Comparison of ENCODE assay signal across 16 cellular contexts in genomic region chr7:2224491-2224928, GRCh38.
"Had no signal": no experiment of that assay in that cellular context is flagged by ENCODE, and none has a peak within 500 bp of the region (broad histone marks: within the 10 kb centered on the region; RNA-seq: fewer than 3 reads in every experiment).

No MANE protein-coding gene starts in this region.

- ATAC-seq: activated CD8-positive, alpha-beta memory T cell treated with anti-CD3 and anti-CD28 coated beads, Interleukin-2, amount 10 ng/mL, durations not matched to agents 7 days and 5 days had no signal

- H3K4me2 ChIP-seq: hepatocyte had no signal

- H3K27me3 ChIP-seq: hepatocyte, neutrophil, sigmoid colon, transverse colon had no signal

- H3K27ac ChIP-seq: hepatocyte, neutrophil, sigmoid colon, transverse colon had no signal

- H3K4me1 ChIP-seq: sigmoid colon, transverse colon had no signal

- DNase-seq: activated CD4-positive, alpha-beta T cell treated with anti-CD3 and anti-CD28 coated beads, Interleukin-2, amount 50 U/mL, for 48 hours; activated CD4-positive, CD25-positive, alpha-beta regulatory T cell treated with anti-CD3 and anti-CD28 coated beads, Interleukin-2, amount 50 U/mL, for 72 hours; activated CD8-positive, alpha-beta memory T cell treated with anti-CD3 and anti-CD28 coated beads, Interleukin-2, amount 10 ng/mL, durations not matched to agents 7 days and 5 days; activated naive CD8-positive, alpha-beta T cell treated with anti-CD3 and anti-CD28 coated beads, Interleukin-2, amount 10 ng/mL, durations not matched to agents 7 days and 5 days; activated T-cell treated with anti-CD3 and anti-CD28 coated beads, Interleukin-2, amount 50 U/mL, for 24 hours; aorta; midbrain; naive B cell; posterior cingulate gyrus; sigmoid colon; stimulated activated CD4-positive, alpha-beta T cell treated with anti-CD3 and anti-CD28 coated beads, Interleukin-4, amount 100 ng/mL, for 1 hour; T-helper 9 cell; transverse colon had no signal

- H2AFZ ChIP-seq: hepatocyte had no signal

- H3K9me3 ChIP-seq: lower lobe of right lung, neutrophil, sigmoid colon, transverse colon had no signal

- H3K4me3 ChIP-seq: hepatocyte, lower lobe of right lung, sigmoid colon, transverse colon had no signal
